In genomic region chr4:57163530-57164459, GRCh38 we compare ENCODE assay signal across 8 cellular contexts. TPM values are rescaled to one million over a fixed set of nuclear protein-coding genes. Genes with fewer than 3 reads are reported as not detected.
A peak's percentile ranks its signal among the peaks of the same experiment; 100 is the strongest.
DNase-seq lines count a peak whose midpoint lies in the region; ATAC-seq, FAIRE-seq and TF ChIP-seq lines count a peak whose summit lies in the region.

No MANE protein-coding gene starts in this region.

- H3K4me3 ChIP-seq in HUES6 (ENCODE audit: low read depth, low read length): peak overlapping the region; percentile 69
- H3K4me3 ChIP-seq in OCI-LY3 (ENCODE audit: low read length): peak overlapping the region; percentile 86
- H3K4me3 ChIP-seq in esophagus (ENCODE audit: low read depth in 1 of 2, low read length in 2 of 2): peak overlapping the region; percentile 49 to 62
- H3K4me3 ChIP-seq in mucosa of rectum (ENCODE audit: low read length in 2 of 2): peak overlapping the region; percentile 75 to 86

- no peaks in the 10 kb centered on the region for H3K79me2 ChIP-seq in OCI-LY3 (ENCODE audit: low read length)

- peaks cover 9% of the 10 kb centered on the region for H3K9me3 ChIP-seq in HUES6 (ENCODE audit: control insufficient read depth, insufficient read depth, low read depth, low read length)
- no peaks in the 10 kb centered on the region for H3K9me3 ChIP-seq in OCI-LY3 (ENCODE audit: insufficient read depth, low read length)
- no peaks in the 10 kb centered on the region for H3K9me3 ChIP-seq in esophagus (ENCODE audit: control insufficient read depth in 2 of 2, insufficient read depth in 1 of 2, low read depth in 1 of 2, low read length in 1 of 2)
- H3K9me3 ChIP-seq in mucosa of rectum (ENCODE audit: control insufficient read depth in 2 of 2, low read length in 2 of 2): no peaks in the 10 kb centered on the region

- H3K27me3 ChIP-seq in HUES6 (ENCODE audit: control insufficient read depth, insufficient read depth, low read length): peaks cover 9% of the 10 kb centered on the region
- peaks cover 21% of the 10 kb centered on the region; the same call in 1 of the 2 replicates for H3K27me3 ChIP-seq in OCI-LY3 (ENCODE audit: low read depth, low read length)
- H3K27me3 ChIP-seq in esophagus (ENCODE audit: control insufficient read depth in 1 of 2, insufficient read depth in 2 of 2, low read length in 2 of 2): no peaks in the 10 kb centered on the region
- peaks cover 0 to 2% of the 10 kb centered on the region in 2 donors for H3K27me3 ChIP-seq in mucosa of rectum (ENCODE audit: control insufficient read depth in 2 of 2, insufficient read depth in 2 of 2, low read length in 2 of 2)

- TF ChIP-seq CTCF in D721Med (IDR thresholded peaks at IDR 0.05; ENCODE audit: insufficient read depth, missing control alignments) (peak; percentile 84), OCI-LY3 (IDR thresholded peaks at IDR 0.05; ENCODE audit: low read depth, low read length) (peak; percentile 56)

- H4K20me1 ChIP-seq in OCI-LY3 (ENCODE audit: insufficient read depth, low read length): no peaks in the 10 kb centered on the region

- H3K4me1 ChIP-seq in HUES6 (ENCODE audit: control insufficient read depth, insufficient read depth, low read length) (peaks cover 15% of the 10 kb centered on the region), OCI-LY3 (ENCODE audit: low read length) (peaks cover 9% of the 10 kb centered on the region), esophagus (ENCODE audit: control insufficient read depth in 2 of 2, insufficient read depth in 2 of 2, low read length in 1 of 2) (peaks cover 0 to 2% of the 10 kb centered on the region in 2 donors), mucosa of rectum (ENCODE audit: control insufficient read depth in 2 of 2, insufficient read depth in 2 of 2, low read length in 2 of 2) (peaks cover 2 to 8% of the 10 kb centered on the region in 2 donors)

- ATAC-seq in GM21515 (IDR thresholded peaks at IDR 0.05; ENCODE audit: unreplicated experiment): peak; percentile 98

- FAIRE-seq in D721Med (lab: Jason Lieb, UNC): no peak

- peak overlapping the region; percentile 90 for H3K4me2 ChIP-seq in OCI-LY3 (ENCODE audit: low read length)

- H3K36me3 ChIP-seq in HUES6 (ENCODE audit: control insufficient read depth, insufficient read depth, low read length) (no peaks in the 10 kb centered on the region), OCI-LY3 (replicated peaks; ENCODE audit: low read depth, low read length) (no peaks in the 10 kb centered on the region), esophagus (ENCODE audit: control insufficient read depth in 2 of 2, insufficient read depth in 2 of 2, low read length in 1 of 2) (no peaks in the 10 kb centered on the region), mucosa of rectum (ENCODE audit: control insufficient read depth in 2 of 2, insufficient read depth in 2 of 2, low read length in 2 of 2) (no peaks in the 10 kb centered on the region)

- no peak for DNase-seq in D721Med (ENCODE audit: insufficient read length, low spot score)
- DNase-seq in activated T-cell treated with anti-CD3 and anti-CD28 coated beads, Interleukin-2, amount 50 U/mL, for 1 hour: peak; percentile 75
- peak; percentile 60 for DNase-seq in stimulated activated CD8-positive, alpha-beta memory T cell treated with anti-CD3 and anti-CD28 coated beads, Interleukin-4, amount 100 ng/mL, for 24 hours (ENCODE audit: low read depth)

- no peak overlapping the region; the same call in 1 of the 2 replicates for H3K27ac ChIP-seq in HUES6 (ENCODE audit: low read depth, low read length)
- H3K27ac ChIP-seq in OCI-LY3 (ENCODE audit: low read length): no peak overlapping the region
- peak overlapping the region; percentile 30 to 64 for H3K27ac ChIP-seq in esophagus (ENCODE audit: low read depth in 2 of 2, low read length in 1 of 2)
- H3K27ac ChIP-seq in mucosa of rectum (ENCODE audit: low read depth in 2 of 2, low read length in 2 of 2): peak overlapping the region in 1 of 2 donors; percentile 16

- H3K9ac ChIP-seq in HUES6 (ENCODE audit: low read length) (peak overlapping the region; percentile 77), OCI-LY3 (ENCODE audit: low read length) (peak overlapping the region; percentile 74), mucosa of rectum (ENCODE audit: low read depth in 1 of 2, low read length in 2 of 2) (peak overlapping the region; percentile 34 to 67)

- H2AFZ ChIP-seq in OCI-LY3 (ENCODE audit: low read depth, low read length): peak overlapping the region; percentile 89

- 2% methylated on average over 60 to 61 of the region's 61 CpGs for WGBS in esophagus, 2 donors

RNA-seq across cellular contexts. Expression of gene IGFBP7, which starts 53.6 kb away (rescaled TPM):
- 10 to 100 TPM; 27.6 to 80.7 TPM for polyA plus RNA-seq in esophagus

Comparison
In these comparisons a context has a peak if more than half of its experiments do, and no peak if none do; other contexts are left out.
1. H3K27ac ChIP-seq: peak in esophagus (2 of 2); none in HUES6 (single experiment) and OCI-LY3 (single experiment).
2. Peak in every context shown above with its lines, with median percentiles within 50 percentile points of each other: H3K4me3 ChIP-seq and H3K9ac ChIP-seq.